1 cellular context compared by ENCODE assay signal in the genomic region with DNA sequence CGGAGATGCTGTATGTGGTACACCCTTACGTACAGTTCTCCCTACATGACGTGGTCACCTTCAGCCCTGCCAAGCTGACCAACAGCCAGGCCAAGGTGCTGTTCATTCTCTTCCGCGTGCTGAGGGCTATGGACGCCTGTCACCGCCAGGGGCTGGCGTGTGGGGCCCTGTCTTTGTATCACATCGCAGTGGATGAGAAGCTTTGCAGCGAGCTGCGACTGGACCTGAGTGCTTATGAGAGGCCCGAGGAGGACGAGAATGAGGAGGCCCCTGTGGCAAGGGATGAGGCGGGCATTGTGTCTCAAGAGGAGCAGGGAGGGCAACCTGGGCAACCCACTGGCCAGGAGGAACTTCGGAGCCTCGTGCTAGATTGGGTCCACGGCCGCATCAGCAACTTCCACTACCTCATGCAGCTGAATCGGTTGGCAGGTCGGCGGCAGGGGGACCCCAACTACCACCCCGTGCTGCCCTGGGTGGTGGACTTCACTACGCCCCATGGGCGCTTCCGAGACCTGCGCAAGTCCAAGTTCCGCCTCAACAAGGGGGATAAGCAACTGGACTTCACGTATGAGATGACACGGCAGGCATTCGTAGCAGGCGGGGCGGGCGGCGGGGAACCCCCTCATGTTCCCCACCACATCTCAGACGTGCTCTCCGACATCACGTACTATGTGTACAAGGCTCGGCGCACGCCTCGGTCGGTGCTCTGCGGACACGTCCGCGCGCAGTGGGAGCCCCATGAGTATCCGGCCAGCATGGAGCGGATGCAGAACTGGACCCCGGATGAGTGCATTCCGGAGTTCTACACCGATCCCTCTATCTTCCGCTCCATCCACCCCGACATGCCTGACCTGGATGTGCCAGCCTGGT.
TF ChIP-seq lines count a peak whose summit lies in the region.

No MANE protein-coding gene starts in this region.

TF ChIP-seq in GM12878, 131 proteins besides CTCF, POLR2A, EP300 and RAD21:
- TF ChIP-seq NR2C2 (IDR thresholded peaks at IDR 0.05; ENCODE audit: borderline replicate concordance, control insufficient read depth, insufficient read length, low read depth), result no peak
- TF ChIP-seq ZNF24 (IDR thresholded peaks at IDR 0.05), result no peak
- no peak for TF ChIP-seq SMC3 (IDR thresholded peaks at IDR 0.05; ENCODE audit: borderline replicate concordance, low read length)
- TF ChIP-seq RB1 (IDR thresholded peaks at IDR 0.05; ENCODE audit: borderline replicate concordance), result no peak
- TF ChIP-seq MXI1 (IDR thresholded peaks at IDR 0.05; ENCODE audit: low read depth, low read length), result no peak
- TF ChIP-seq NFYA (IDR thresholded peaks at IDR 0.05; ENCODE audit: borderline replicate concordance, low read depth, low read length), result no peak
- no peak for TF ChIP-seq EGR1 (IDR thresholded peaks at IDR 0.05; ENCODE audit: borderline replicate concordance in 1 of 2, low read depth in 2 of 2, low read length in 2 of 2)
- no peak for TF ChIP-seq SMAD5 (IDR thresholded peaks at IDR 0.05; ENCODE audit: low read depth)
- no peak for TF ChIP-seq POLR2AphosphoS2 (IDR thresholded peaks at IDR 0.05; ENCODE audit: low read depth, low read length)
- TF ChIP-seq CHD4 (IDR thresholded peaks at IDR 0.05), result no peak
- TF ChIP-seq TAF1 (IDR thresholded peaks at IDR 0.05; ENCODE audit: borderline replicate concordance, low read depth, low read length), result no peak
- no peak for TF ChIP-seq NFIC (IDR thresholded peaks at IDR 0.05; ENCODE audit: low read depth, low read length)
- TF ChIP-seq TARDBP (IDR thresholded peaks at IDR 0.05; ENCODE audit: borderline replicate concordance), result no peak
- TF ChIP-seq CHD1 (IDR thresholded peaks at IDR 0.05; ENCODE audit: low read depth, low read length), result no peak
- TF ChIP-seq CREB1 (IDR thresholded peaks at IDR 0.05; ENCODE audit: low read depth), result no peak
- TF ChIP-seq, protein P1, sequence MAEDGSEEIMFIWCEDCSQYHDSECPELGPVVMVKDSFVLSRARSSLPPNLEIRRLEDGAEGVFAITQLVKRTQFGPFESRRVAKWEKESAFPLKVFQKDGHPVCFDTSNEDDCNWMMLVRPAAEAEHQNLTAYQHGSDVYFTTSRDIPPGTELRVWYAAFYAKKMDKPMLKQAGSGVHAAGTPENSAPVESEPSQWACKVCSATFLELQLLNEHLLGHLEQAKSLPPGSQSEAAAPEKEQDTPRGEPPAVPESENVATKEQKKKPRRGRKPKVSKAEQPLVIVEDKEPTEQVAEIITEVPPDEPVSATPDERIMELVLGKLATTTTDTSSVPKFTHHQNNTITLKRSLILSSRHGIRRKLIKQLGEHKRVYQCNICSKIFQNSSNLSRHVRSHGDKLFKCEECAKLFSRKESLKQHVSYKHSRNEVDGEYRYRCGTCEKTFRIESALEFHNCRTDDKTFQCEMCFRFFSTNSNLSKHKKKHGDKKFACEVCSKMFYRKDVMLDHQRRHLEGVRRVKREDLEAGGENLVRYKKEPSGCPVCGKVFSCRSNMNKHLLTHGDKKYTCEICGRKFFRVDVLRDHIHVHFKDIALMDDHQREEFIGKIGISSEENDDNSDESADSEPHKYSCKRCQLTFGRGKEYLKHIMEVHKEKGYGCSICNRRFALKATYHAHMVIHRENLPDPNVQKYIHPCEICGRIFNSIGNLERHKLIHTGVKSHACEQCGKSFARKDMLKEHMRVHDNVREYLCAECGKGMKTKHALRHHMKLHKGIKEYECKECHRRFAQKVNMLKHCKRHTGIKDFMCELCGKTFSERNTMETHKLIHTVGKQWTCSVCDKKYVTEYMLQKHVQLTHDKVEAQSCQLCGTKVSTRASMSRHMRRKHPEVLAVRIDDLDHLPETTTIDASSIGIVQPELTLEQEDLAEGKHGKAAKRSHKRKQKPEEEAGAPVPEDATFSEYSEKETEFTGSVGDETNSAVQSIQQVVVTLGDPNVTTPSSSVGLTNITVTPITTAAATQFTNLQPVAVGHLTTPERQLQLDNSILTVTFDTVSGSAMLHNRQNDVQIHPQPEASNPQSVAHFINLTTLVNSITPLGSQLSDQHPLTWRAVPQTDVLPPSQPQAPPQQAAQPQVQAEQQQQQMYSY (CRISPR knock-in tag; IDR thresholded peaks at IDR 0.05), result no peak
- no peak for TF ChIP-seq TBL1XR1 (IDR thresholded peaks at IDR 0.05; ENCODE audit: low read depth, low read length)
- TF ChIP-seq NRF1 (conservative IDR thresholded peaks at IDR 0.05; ENCODE audit: low read depth, low read length), result no peak
- TF ChIP-seq BRCA1 (IDR thresholded peaks at IDR 0.05; ENCODE audit: low read depth, low read length), result no peak
- no peak for TF ChIP-seq BHLHE40 (IDR thresholded peaks at IDR 0.05; ENCODE audit: borderline replicate concordance in 1 of 2, low read depth in 2 of 2, low read length in 1 of 2)
